Comparison of ENCODE assay signal across 1 cellular context in genomic region chr6:72789145-72789544, GRCh38.
TF ChIP-seq lines count a peak whose summit lies in the region.

No MANE protein-coding gene starts in this region.

TF ChIP-seq in GM12878, 131 proteins besides CTCF, POLR2A, EP300 and RAD21 (continued from another document):
- TF ChIP-seq SP1 (IDR thresholded peaks at IDR 0.05; ENCODE audit: low read depth, low read length) (no peak), MEF2A (IDR thresholded peaks at IDR 0.05; ENCODE audit: insufficient read depth, low read depth, low read length) (no peak), NR2C1 (IDR thresholded peaks at IDR 0.05) (no peak)
